In the genomic region with DNA sequence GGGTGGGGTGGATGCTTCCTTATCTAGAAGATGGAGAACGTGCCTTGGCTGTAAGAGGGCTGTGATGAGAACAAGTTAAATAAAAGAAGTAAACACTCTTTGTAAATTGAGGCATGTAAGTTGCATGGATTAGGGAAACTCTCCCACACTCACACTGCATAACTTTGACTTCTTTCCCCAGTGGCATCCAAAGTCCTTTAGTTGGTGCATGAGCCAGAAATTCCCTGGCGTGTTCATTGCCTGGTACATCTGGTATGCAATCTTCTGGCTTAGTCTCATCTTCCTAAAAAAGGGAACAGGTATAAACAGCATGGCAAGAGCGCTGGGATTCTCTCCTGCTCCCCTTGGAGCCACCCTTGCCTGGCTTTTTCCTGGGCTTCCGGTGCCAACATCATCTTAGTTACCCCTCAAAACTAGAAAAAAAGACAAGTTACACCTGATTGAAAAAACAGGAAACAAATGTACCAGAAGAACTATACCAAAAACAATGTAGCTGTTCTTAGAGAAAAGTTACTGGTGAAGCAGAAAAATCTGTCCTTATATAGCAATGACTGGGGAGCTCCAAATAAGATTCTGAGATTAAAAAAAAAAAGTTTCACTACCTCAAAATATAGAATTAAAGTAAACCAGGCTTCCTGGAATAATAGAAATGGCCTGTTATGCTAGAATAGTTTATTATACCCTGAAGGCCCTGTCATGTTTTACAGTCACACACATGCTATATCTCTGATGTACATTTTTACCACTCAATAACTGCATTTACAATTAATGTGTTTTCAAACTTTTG, we compare ENCODE assay signal across 28 cellular contexts. TPM values are rescaled to one million over a fixed set of nuclear protein-coding genes. Genes with fewer than 3 reads are reported as not detected.
DNase-seq lines count a peak whose midpoint lies in the region; ATAC-seq and TF ChIP-seq lines count a peak whose summit lies in the region.
"Had no signal": no experiment of that assay in that cellular context is flagged by ENCODE, and none has a peak within 500 bp of the region (broad histone marks: within the 10 kb centered on the region; RNA-seq: fewer than 3 reads in every experiment).

No MANE protein-coding gene starts in this region.

- no peaks in the 10 kb centered on the region for H3K9me3 Mint-ChIP-seq in dendritic cell treated with granulocyte-macrophage colony-stimulating factor and Interleukin-4, amounts not matched to agents 40 ng/mL and 50 ng/mL, for 4 days
- H3K9me3 Mint-ChIP-seq: activated T-cell treated with anti-CD3 and anti-CD28 coated beads, Interleukin-2, amount 50 U/mL, for 4 hours; mesothelial cell of epicardium; natural killer cell treated with Interleukin-12 subunit alpha and Interleukin-12 subunit beta and Interleukin-15 and Interleukin-18, amount 100 ng/mL, for 72 hours had no signal

- H3K9ac ChIP-seq in OCI-LY3 (ENCODE audit: low read length): peak overlapping the region; percentile 77

- H3K36me3 ChIP-seq in DOHH2 (ENCODE audit: control insufficient read depth, low read length) (peaks cover 80% of the 10 kb centered on the region), OCI-LY3 (replicated peaks; ENCODE audit: low read depth, low read length) (peaks cover 41% of the 10 kb centered on the region), psoas muscle (ENCODE audit: insufficient read depth in 1 of 2, low read depth in 1 of 2) (peaks cover 10 to 86% of the 10 kb centered on the region in 2 donors), tibial nerve (peaks cover 2 to 90% (median 29%) of the 10 kb centered on the region in 3 donors)

- no peaks in the 10 kb centered on the region for H3K27me3 ChIP-seq in DOHH2 (ENCODE audit: control insufficient read depth, low read length)
- H3K27me3 ChIP-seq in OCI-LY3 (ENCODE audit: low read depth, low read length): no peaks in the 10 kb centered on the region
- no peaks in the 10 kb centered on the region for H3K27me3 ChIP-seq in psoas muscle (ENCODE audit: insufficient read depth in 3 of 3, low read length in 2 of 3)
- H3K27me3 ChIP-seq in tibial nerve: no peaks in the 10 kb centered on the region
- H3K27me3 ChIP-seq: adrenal gland, body of pancreas, gastrocnemius medialis, left lung, Peyer's patch, SJCRH30 had no signal

- H3K4me3 Mint-ChIP-seq in dendritic cell treated with granulocyte-macrophage colony-stimulating factor and Interleukin-4, amounts not matched to agents 40 ng/mL and 50 ng/mL, for 4 days: no peak overlapping the region
- H3K4me3 Mint-ChIP-seq: activated CD8-positive, alpha-beta T cell treated with anti-CD3 and anti-CD28 coated beads, Interleukin-2, amount 10 ng/mL, durations not matched to agents 7 days and 5 days; activated T-cell treated with anti-CD3 and anti-CD28 coated beads, Interleukin-2, amount 50 U/mL, for 4 hours; mesothelial cell of epicardium; natural killer cell treated with Interleukin-12 subunit alpha and Interleukin-12 subunit beta and Interleukin-15 and Interleukin-18, amount 100 ng/mL, for 72 hours had no signal

- no peak overlapping the region for H2AFZ ChIP-seq in OCI-LY3 (ENCODE audit: low read depth, low read length)

- H3K4me3 ChIP-seq in DOHH2 (ENCODE audit: low read length) (peak overlapping the region; percentile 24; the same call in 1 of the 2 replicates), OCI-LY3 (ENCODE audit: low read length) (peak overlapping the region; percentile 22; the same call in 1 of the 2 replicates), psoas muscle (no peak overlapping the region), tibial nerve (no peak overlapping the region)
- H3K4me3 ChIP-seq: adrenal gland, body of pancreas, gastrocnemius medialis, left lung, Peyer's patch, SJCRH30, skin epidermis had no signal

- no peaks in the 10 kb centered on the region for H3K9me2 ChIP-seq in DOHH2 (replicated peaks; ENCODE audit: control insufficient read depth, low read length)

- H3K4me1 ChIP-seq in DOHH2 (ENCODE audit: control insufficient read depth, low read length) (peaks cover 29% of the 10 kb centered on the region), OCI-LY3 (ENCODE audit: low read length) (peaks cover 28% of the 10 kb centered on the region), psoas muscle (peaks cover 21% of the 10 kb centered on the region), tibial nerve (no peaks in the 10 kb centered on the region)
- H3K4me1 ChIP-seq: adrenal gland, body of pancreas, left lung, SJCRH30 had no signal

- H3K79me2 ChIP-seq in DOHH2 (ENCODE audit: control insufficient read depth, low read length) (peaks cover 38% of the 10 kb centered on the region), OCI-LY3 (ENCODE audit: low read length) (peaks cover 33% of the 10 kb centered on the region)

- H4K20me1 ChIP-seq in DOHH2 (ENCODE audit: control insufficient read depth, insufficient read depth, low read depth, low read length): peaks cover 8% of the 10 kb centered on the region; the same call in 1 of the 2 replicates
- no peaks in the 10 kb centered on the region for H4K20me1 ChIP-seq in OCI-LY3 (ENCODE audit: insufficient read depth, low read length)

- no peak for TF ChIP-seq POLR2A in tibial nerve (IDR thresholded peaks at IDR 0.05)

- H3K27ac ChIP-seq in DOHH2 (ENCODE audit: low read depth, low read length) (peak overlapping the region; percentile 40), OCI-LY3 (ENCODE audit: low read length) (peak overlapping the region; percentile 94), psoas muscle (no peak overlapping the region), tibial nerve (no peak overlapping the region)
- H3K27ac ChIP-seq: adrenal gland, body of pancreas, gastrocnemius medialis, left lung, SJCRH30 had no signal

- TF ChIP-seq CTCF in DOHH2 (IDR thresholded peaks at IDR 0.05; ENCODE audit: low read depth, low read length, poor library complexity, severe bottlenecking) (no peak), OCI-LY3 (IDR thresholded peaks at IDR 0.05; ENCODE audit: low read depth, low read length) (no peak), psoas muscle (IDR thresholded peaks at IDR 0.05) (no peak), tibial nerve (IDR thresholded peaks at IDR 0.05) (no peak)

- H3F3A ChIP-seq in DOHH2 (ENCODE audit: control insufficient read depth, insufficient read depth): peaks cover 2% of the 10 kb centered on the region

- H3K27ac Mint-ChIP-seq in dendritic cell treated with granulocyte-macrophage colony-stimulating factor and Interleukin-4, amounts not matched to agents 40 ng/mL and 50 ng/mL, for 4 days: peak overlapping the region; percentile 53
- H3K27ac Mint-ChIP-seq: activated CD8-positive, alpha-beta T cell treated with anti-CD3 and anti-CD28 coated beads, Interleukin-2, amount 10 ng/mL, durations not matched to agents 7 days and 5 days; mesothelial cell of epicardium; natural killer cell treated with Interleukin-12 subunit alpha and Interleukin-12 subunit beta and Interleukin-15 and Interleukin-18, amount 100 ng/mL, for 72 hours had no signal

- H3K27me3 Mint-ChIP-seq in dendritic cell treated with granulocyte-macrophage colony-stimulating factor and Interleukin-4, amounts not matched to agents 40 ng/mL and 50 ng/mL, for 4 days: no peaks in the 10 kb centered on the region
- H3K27me3 Mint-ChIP-seq: natural killer cell treated with Interleukin-12 subunit alpha and Interleukin-12 subunit beta and Interleukin-15 and Interleukin-18, amount 100 ng/mL, for 72 hours had no signal

- WGBS in psoas muscle, 3 donors: 25 to 41% (median 35%) methylated on average over 4 of the region's 4 CpGs
- WGBS in tibial nerve, 2 donors: 71 to 92% methylated on average over 4 of the region's 4 CpGs

- TF ChIP-seq EP300 in tibial nerve (IDR thresholded peaks at IDR 0.05): no peak

- peaks cover 99% of the 10 kb centered on the region for H3K36me3 Mint-ChIP-seq in dendritic cell treated with granulocyte-macrophage colony-stimulating factor and Interleukin-4, amounts not matched to agents 40 ng/mL and 50 ng/mL, for 4 days (ENCODE audit: low read depth)

- H3K4me1 Mint-ChIP-seq in dendritic cell treated with granulocyte-macrophage colony-stimulating factor and Interleukin-4, amounts not matched to agents 40 ng/mL and 50 ng/mL, for 4 days (ENCODE audit: low read depth): peaks cover 11% of the 10 kb centered on the region
- H3K4me1 Mint-ChIP-seq: mesothelial cell of epicardium had no signal

- H3K9me3 ChIP-seq in DOHH2 (ENCODE audit: control insufficient read depth, insufficient read depth, low read length): no peaks in the 10 kb centered on the region
- no peaks in the 10 kb centered on the region for H3K9me3 ChIP-seq in OCI-LY3 (ENCODE audit: insufficient read depth, low read length)
- H3K9me3 ChIP-seq in psoas muscle: no peaks in the 10 kb centered on the region
- H3K9me3 ChIP-seq in tibial nerve: no peaks in the 10 kb centered on the region
- H3K9me3 ChIP-seq: adrenal gland, body of pancreas, gastrocnemius medialis, left lung, Peyer's patch, SJCRH30 had no signal

- intact Hi-C loops in dendritic cell treated with granulocyte-macrophage colony-stimulating factor and Interleukin-4, amounts not matched to agents 40 ng/mL and 50 ng/mL, for 4 days (cut with micrococcal nuclease): no loop called here
- intact Hi-C loops in psoas muscle (cut with DNase I) (no loop called here), sciatic nerve (cut with DNase I) (no loop called here)

- no peak for DNase-seq in psoas muscle
- DNase-seq in sciatic nerve (ENCODE audit: low spot score): no peak
- no peak for DNase-seq in NCI-H748 (lab: John Stamatoyannopoulos, UW; ENCODE audit: unreplicated experiment)
- no peak for DNase-seq in tibial nerve (ENCODE audit: low spot score in 2 of 2)
- DNase-seq: activated CD8-positive, alpha-beta T cell treated with anti-CD3 and anti-CD28 coated beads, Interleukin-2, amount 10 ng/mL, durations not matched to agents 7 days and 5 days; activated naive CD4-positive, alpha-beta T cell; activated T-cell treated with anti-CD3 and anti-CD28 coated beads, Interleukin-2, amount 50 U/mL, for 4 hours; adrenal gland; body of pancreas; C1 segment of cervical spinal cord; cerebellar nuclear complex; gastrocnemius medialis; left lung; NCI-H1048; NCI-H1694; NCI-H524; NK-92 treated with Interleukin-12 subunit alpha and Interleukin-12 subunit beta, amount 100 ng/mL, for 24 hours; Peyer's patch; SJCRH30; stimulated activated CD8-positive, alpha-beta memory T cell treated with anti-CD3 and anti-CD28 coated beads, Interleukin-4, amount 100 ng/mL, for 48 hours; trophoblast cell had no signal

- peak overlapping the region; percentile 50 for H3K4me2 ChIP-seq in DOHH2 (ENCODE audit: low read length)
- H3K4me2 ChIP-seq in OCI-LY3 (ENCODE audit: low read length): peak overlapping the region; percentile 65

- peak; percentile 56 to 79 (median 65) for ATAC-seq in psoas muscle
- ATAC-seq in sciatic nerve: no peak
- ATAC-seq: activated CD8-positive, alpha-beta T cell treated with anti-CD3 and anti-CD28 coated beads, Interleukin-2, amount 10 ng/mL, durations not matched to agents 7 days and 5 days; activated T-cell treated with anti-CD3 and anti-CD28 coated beads, Interleukin-2, amount 50 U/mL, for 4 hours; body of pancreas; gastrocnemius medialis; HepG2; left lung; natural killer cell treated with Interleukin-12 subunit alpha and Interleukin-12 subunit beta and Interleukin-15 and Interleukin-18, amount 100 ng/mL, for 72 hours had no signal

RNA-seq across cellular contexts. Expression of gene RP9, which starts 9.9 kb away (rescaled TPM):
- total RNA-seq in psoas muscle (10 to 100 TPM; 15.4 to 27.6 (median 16.8) TPM), sciatic nerve (11.6 TPM), tibial nerve (10 to 100 TPM in 3 of 4 donors, 1 to 10 TPM in 1; 7.5 to 22.9 (median 16.9) TPM)
- polyA plus RNA-seq in psoas muscle: 10 to 100 TPM; 23.1 to 27.0 (median 25.0) TPM

RNA-seq across cellular contexts. Expression of gene BBS9, which starts 30.0 kb away (rescaled TPM):
- total RNA-seq in psoas muscle (1 to 10 TPM; 3.2 to 6.5 (median 4.3) TPM), sciatic nerve (43.8 TPM), tibial nerve (10 to 100 TPM; 22.0 to 72.5 (median 35.9) TPM)
- polyA plus RNA-seq in psoas muscle: 1 to 10 TPM; 2.7 to 7.3 (median 3.3) TPM

RNA-seq across cellular contexts. Expression of gene NT5C3A, which starts 36.8 kb away (rescaled TPM):
- total RNA-seq in psoas muscle (10 to 100 TPM; 34.4 to 47.2 (median 42.5) TPM), sciatic nerve (27.9 TPM), tibial nerve (10 to 100 TPM; 18.6 to 41.3 (median 26.8) TPM)
- 100 to 1,000 TPM in 1 of 3 donors, 10 to 100 TPM in 2; 17.6 to 108 (median 57.3) TPM for polyA plus RNA-seq in psoas muscle

Comparison
In these comparisons a context has a peak if more than half of its experiments do, and no peak if none do; other contexts are left out.
1. H3K27ac ChIP-seq: peak in DOHH2 (single experiment) and OCI-LY3 (single experiment); none in psoas muscle (single experiment) and tibial nerve (0 of 4).
2. H3K4me3 ChIP-seq: peak in DOHH2 (single experiment) and OCI-LY3 (single experiment); none in psoas muscle (single experiment) and tibial nerve (0 of 4).